9 cellular contexts compared by ENCODE assay signal in the genomic region with DNA sequence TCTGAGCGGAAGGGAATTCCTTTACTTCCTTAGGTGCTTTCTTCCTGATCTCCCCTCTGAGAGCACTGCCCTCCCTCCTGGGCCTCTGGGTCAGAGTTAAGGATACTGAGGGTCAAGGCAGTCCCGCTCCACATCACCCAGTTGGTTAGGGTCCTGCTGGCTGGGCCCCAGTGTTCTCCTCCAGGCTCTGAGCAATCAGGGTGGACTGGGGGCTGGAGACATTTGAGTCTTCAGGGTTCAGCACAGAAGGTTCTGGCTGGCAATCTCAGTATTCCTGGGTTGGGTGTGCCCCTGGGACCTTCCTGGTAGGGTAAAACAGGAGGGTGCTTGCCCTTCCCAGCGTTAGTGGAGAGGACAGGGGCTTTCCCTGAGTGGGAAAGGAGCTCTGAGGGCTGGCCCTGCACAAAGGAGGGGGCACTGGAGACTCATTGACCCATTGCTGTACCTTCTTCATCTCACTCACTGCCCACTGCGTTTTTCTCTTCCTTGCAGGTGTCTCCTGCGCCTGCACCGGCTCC. TPM values are rescaled to one million over a fixed set of nuclear protein-coding genes. Genes with fewer than 3 reads are reported as not detected.
A peak's percentile ranks its signal among the peaks of the same experiment; 100 is the strongest.
DNase-seq lines count a peak whose midpoint lies in the region; ATAC-seq and TF ChIP-seq lines count a peak whose summit lies in the region.
"Had no signal": no experiment of that assay in that cellular context is flagged by ENCODE, and none has a peak within 500 bp of the region (broad histone marks: within the 10 kb centered on the region; RNA-seq: fewer than 3 reads in every experiment).

No MANE protein-coding gene starts in this region.

- no peak for TF ChIP-seq EP300 in suprapubic skin (IDR thresholded peaks at IDR 0.05)

- H3K27ac Mint-ChIP-seq in T-helper 2 cell treated with Interferon-gamma antibody and Interleukin-4, amounts not matched to agents 5 μg/mL and 100 μg/mL, for 36 hours = no peak overlapping the region

- no peaks in the 10 kb centered on the region for H3K9me3 Mint-ChIP-seq in T-helper 2 cell treated with Interferon-gamma antibody and Interleukin-4, amounts not matched to agents 5 μg/mL and 100 μg/mL, for 36 hours

- peaks cover 74% of the 10 kb centered on the region for H3K27me3 Mint-ChIP-seq in T-helper 2 cell treated with Interferon-gamma antibody and Interleukin-4, amounts not matched to agents 5 μg/mL and 100 μg/mL, for 36 hours (ENCODE audit: low read depth)

- H3K4me3 ChIP-seq in mucosa of descending colon (no peak overlapping the region), suprapubic skin (peak overlapping the region; percentile 48)

- H3K27ac ChIP-seq in suprapubic skin = peak overlapping the region; percentile 82

- TF ChIP-seq POLR2A in suprapubic skin (IDR thresholded peaks at IDR 0.05) = no peak

- TF ChIP-seq CTCF in mucosa of descending colon (IDR thresholded peaks at IDR 0.05) (no peak), suprapubic skin (IDR thresholded peaks at IDR 0.05) (no peak)

- no peaks in the 10 kb centered on the region for H3K36me3 ChIP-seq in mucosa of descending colon (ENCODE audit: low read depth)
- no peaks in the 10 kb centered on the region for H3K36me3 ChIP-seq in suprapubic skin

- H3K9me3 ChIP-seq in mucosa of descending colon (no peaks in the 10 kb centered on the region), suprapubic skin (no peaks in the 10 kb centered on the region)

- H3K4me3 Mint-ChIP-seq in T-helper 2 cell treated with Interferon-gamma antibody and Interleukin-4, amounts not matched to agents 5 μg/mL and 100 μg/mL, for 36 hours = peak overlapping the region; percentile 54

- peak; percentile 60 for ATAC-seq in mucosa of descending colon
- no peak for ATAC-seq in HG03280 (IDR thresholded peaks at IDR 0.05; ENCODE audit: unreplicated experiment)
- no peak for ATAC-seq in HG03442 (IDR thresholded peaks at IDR 0.05; ENCODE audit: unreplicated experiment)

- no peak for DNase-seq in T-helper 2 cell treated with Interferon-gamma antibody and Interleukin-4, amounts not matched to agents 5 μg/mL and 100 μg/mL, for 36 hours (ENCODE audit: low spot score)
- no peak for DNase-seq in T-helper 2 cell
- DNase-seq in ecto neural progenitor cell (ENCODE audit: low spot score) = peak; percentile 44
- no peak for DNase-seq in mucosa of descending colon
- DNase-seq in suprapubic skin (ENCODE audit: low spot score in 2 of 2) = no peak
- DNase-seq in iPS-NIHi7 (ENCODE audit: extremely low spot score) = no peak
- DNase-seq: activated CD4-positive, CD25-positive, alpha-beta regulatory T cell had no signal

- peaks cover 4% of the 10 kb centered on the region for H3K36me3 Mint-ChIP-seq in T-helper 2 cell treated with Interferon-gamma antibody and Interleukin-4, amounts not matched to agents 5 μg/mL and 100 μg/mL, for 36 hours (ENCODE audit: low read depth)

- H3K4me1 Mint-ChIP-seq in T-helper 2 cell treated with Interferon-gamma antibody and Interleukin-4, amounts not matched to agents 5 μg/mL and 100 μg/mL, for 36 hours (ENCODE audit: low read depth) = peaks cover 29% of the 10 kb centered on the region

- WGBS in suprapubic skin = 23% methylated on average over 5 of the region's 6 CpGs

- H3K27me3 ChIP-seq in suprapubic skin = peaks cover 22% of the 10 kb centered on the region

- intact Hi-C loops in mucosa of descending colon (cut with DNase I, micrococcal nuclease) = no loop called here

- H3K4me1 ChIP-seq in mucosa of descending colon (ENCODE audit: low read depth) = peaks cover 19% of the 10 kb centered on the region
- H3K4me1 ChIP-seq in suprapubic skin = peaks cover 32% of the 10 kb centered on the region

RNA-seq across cellular contexts. Expression of gene MT1M, which starts 0.4 kb away (rescaled TPM):
- total RNA-seq in mucosa of descending colon (10 to 100 TPM in 2 of 3 donors, 1 to 10 TPM in 1; 9.5 to 40.0 (median 23.3) TPM), suprapubic skin (10 to 100 TPM; 13.6 to 41.7 (median 20.5) TPM)

RNA-seq across cellular contexts. Expression of gene MT1A, which starts 5.6 kb away (rescaled TPM):
- total RNA-seq in mucosa of descending colon (1 to 10 TPM; 4.5 to 9.7 (median 8.9) TPM), suprapubic skin (10 to 100 TPM in 3 of 4 donors, 1 to 10 TPM in 1; 5.2 to 93.7 (median 29.4) TPM)

RNA-seq across cellular contexts. Expression of gene MT1E, which starts 7.3 kb away (rescaled TPM):
- total RNA-seq in mucosa of descending colon = 100 to 1,000 TPM in 2 of 3 donors, 10 to 100 TPM in 1; 86.6 to 343 (median 237) TPM
- total RNA-seq in suprapubic skin = 1,000 to 10,000 TPM in 1 of 4 donors, 100 to 1,000 TPM in 3; 454 to 1,259 (median 584) TPM

RNA-seq across cellular contexts. Expression of gene MT1B, which starts 18.8 kb away (rescaled TPM):
- total RNA-seq in mucosa of descending colon (not detected), suprapubic skin (not detected)

RNA-seq across cellular contexts. Expression of gene MT2A, which starts 24.5 kb away (rescaled TPM):
- total RNA-seq in mucosa of descending colon = 100 to 1,000 TPM in 2 of 3 donors, 10 to 100 TPM in 1; 100.0 to 211 (median 206) TPM
- total RNA-seq in suprapubic skin = 1,000 to 10,000 TPM in 1 of 4 donors, 100 to 1,000 TPM in 3; 375 to 1,014 (median 463) TPM
